8 cellular contexts compared by ENCODE assay signal in genomic region chr3:169966086-169966950, GRCh38. TPM values are rescaled to one million over a fixed set of nuclear protein-coding genes. Genes with fewer than 3 reads are reported as not detected.
DNase-seq lines count a peak whose midpoint lies in the region; ATAC-seq and TF ChIP-seq lines count a peak whose summit lies in the region.

SEC62 (plus strand) TSS chr3:169966807; CDS start chr3:169966823, 16 bp downstream.

- peak; percentile 94 for ATAC-seq in foreskin keratinocyte

- peak within 1 kb of the TSS; percentile 89 for H3K4me2 ChIP-seq in MM.1S (ENCODE audit: low read depth, low read length)

- H3K4me1 ChIP-seq in MM.1S (ENCODE audit: low read length) (peaks cover 32% of the 10 kb centered on the region), foreskin keratinocyte (peaks cover 14% of the 10 kb centered on the region), neuron (ENCODE audit: insufficient read depth, low read length) (peaks cover 19% of the 10 kb centered on the region), subcutaneous abdominal adipose tissue (ENCODE audit: control insufficient read depth in 5 of 5, insufficient read depth in 5 of 5, low read length in 5 of 5) (peaks cover 1 to 35% (median 29%) of the 10 kb centered on the region in 5 donors)

- H3K9me2 ChIP-seq in MM.1S (replicated peaks; ENCODE audit: insufficient read depth, low read length) = no peaks in the 10 kb centered on the region

- H3K27ac ChIP-seq in MM.1S (ENCODE audit: low read length) (peak within 1 kb of the TSS; percentile 60; the same call in 1 of the 2 replicates), foreskin keratinocyte (peak within 1 kb of the TSS; percentile 27), subcutaneous abdominal adipose tissue (ENCODE audit: low read depth, low read length) (peak within 1 kb of the TSS; percentile 87)

- H3K36me3 ChIP-seq in MM.1S (replicated peaks; ENCODE audit: insufficient read depth, low read length) = no peaks in the 10 kb centered on the region
- H3K36me3 ChIP-seq in neuron (ENCODE audit: insufficient read depth, low read length) = peaks cover 7% of the 10 kb centered on the region
- peaks cover 0 to 4% (median 0%) of the 10 kb centered on the region in 5 donors for H3K36me3 ChIP-seq in subcutaneous abdominal adipose tissue (ENCODE audit: control insufficient read depth in 5 of 5, insufficient read depth in 5 of 5, low read length in 5 of 5)

- TF ChIP-seq CTCF in MM.1S (IDR thresholded peaks at IDR 0.05; ENCODE audit: low read length) = peak; percentile 65
- TF ChIP-seq CTCF in foreskin keratinocyte (conservative IDR thresholded peaks at IDR 0.05) = peak; percentile 63

- no peaks in the 10 kb centered on the region for H3K9me3 ChIP-seq in MM.1S (replicated peaks; ENCODE audit: insufficient read depth, low read length)
- peaks cover 3% of the 10 kb centered on the region for H3K9me3 ChIP-seq in neuron (ENCODE audit: low read length)
- H3K9me3 ChIP-seq in subcutaneous abdominal adipose tissue (ENCODE audit: control insufficient read depth in 5 of 5, low read length in 5 of 5) = peaks cover 0 to 7% (median 0%) of the 10 kb centered on the region in 5 donors

- H3K4me3 ChIP-seq in MM.1S (ENCODE audit: low read length) = peak within 1 kb of the TSS; percentile 73
- H3K4me3 ChIP-seq in neuron (ENCODE audit: low read length) = peak within 1 kb of the TSS; percentile 65
- peak within 1 kb of the TSS; percentile 88 to 98 (median 90) for H3K4me3 ChIP-seq in subcutaneous abdominal adipose tissue (ENCODE audit: low read depth in 1 of 5, low read length in 5 of 5)

- DNase-seq in GF-D8 (lab: John Stamatoyannopoulos, UW) (peak; percentile 57), HCEC 1CT (peak; percentile 86), MM.1S (peak; percentile 97), SIG-M5 (lab: John Stamatoyannopoulos, UW) (peak; percentile 33), activated gamma-delta T cell treated with Interleukin-2 at 50 U/mL for 16 hours (peak; percentile 92), foreskin keratinocyte (peak; percentile 60 to 75)

- H3K79me2 ChIP-seq in MM.1S (ENCODE audit: low read length) = peaks cover 55% of the 10 kb centered on the region

- H2AFZ ChIP-seq in MM.1S (ENCODE audit: low read length) (peak within 1 kb of the TSS; percentile 81), neuron (ENCODE audit: low read depth, low read length) (peak within 1 kb of the TSS; percentile 87)

- H3K27me3 ChIP-seq in MM.1S (replicated peaks; ENCODE audit: insufficient read depth, low read length) = no peaks in the 10 kb centered on the region
- peaks cover 3% of the 10 kb centered on the region for H3K27me3 ChIP-seq in foreskin keratinocyte
- no peaks in the 10 kb centered on the region for H3K27me3 ChIP-seq in neuron (ENCODE audit: insufficient read depth, low read length)
- H3K27me3 ChIP-seq in subcutaneous abdominal adipose tissue (ENCODE audit: control insufficient read depth in 5 of 5, insufficient read depth in 4 of 5, low read length in 5 of 5) = no peaks in the 10 kb centered on the region

- H3K9ac ChIP-seq in MM.1S (ENCODE audit: low read length) (peak within 1 kb of the TSS; percentile 70), subcutaneous abdominal adipose tissue (ENCODE audit: low read length in 5 of 5) (peak within 1 kb of the TSS; percentile 87 to 98 (median 96))

- H4K20me1 ChIP-seq in MM.1S (ENCODE audit: insufficient read depth, low read length) = peaks cover 18% of the 10 kb centered on the region; the same call in 1 of the 2 replicates

- H3F3A ChIP-seq in MM.1S (ENCODE audit: insufficient read depth, low read length) = peaks cover 17% of the 10 kb centered on the region

RNA-seq across cellular contexts. Expression of gene SEC62, which starts in this region (rescaled TPM):
- total RNA-seq in foreskin keratinocyte = 38.2 and 50.0 TPM in 2 replicates
- 48.9 and 50.4 TPM in 2 replicates for polyA plus RNA-seq in foreskin keratinocyte

Comparison
In these comparisons a context has a peak if more than half of its experiments do, and no peak if none do; other contexts are left out.
1. Peak in every context shown above with its lines: DNase-seq, ATAC-seq, H3K4me3 ChIP-seq and H3K27ac ChIP-seq.
2. DNase-seq: peak in every context shown above with its lines; median percentile 97 in MM.1S; 92 in activated gamma-delta T cell treated with Interleukin-2 at 50 U/mL for 16 hours; 86 in HCEC 1CT; 68 in foreskin keratinocyte; 57 in GF-D8; 33 in SIG-M5.
3. H3K27ac ChIP-seq: peak in every context shown above with its lines; median percentile 87 in subcutaneous abdominal adipose tissue; 60 in MM.1S; 27 in foreskin keratinocyte.